In the genomic region with DNA sequence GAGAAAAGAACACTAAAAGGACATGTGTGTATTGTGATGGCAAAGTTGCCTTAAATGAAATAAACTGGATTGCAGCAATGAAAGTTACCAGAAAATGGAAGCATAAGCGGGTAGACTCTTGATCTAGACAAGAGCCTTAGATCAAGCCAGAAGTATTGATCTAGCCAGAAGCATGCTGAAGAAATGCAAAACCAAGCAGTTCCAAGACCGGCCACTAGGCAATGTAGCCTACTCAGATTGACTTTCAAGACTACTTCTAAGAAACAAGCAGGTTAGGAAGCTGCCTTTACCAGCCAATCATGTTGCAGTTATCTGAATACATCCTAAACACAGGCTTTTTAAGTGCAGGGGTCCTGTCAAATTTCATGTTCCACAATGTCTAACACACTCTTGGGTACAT, we compare ENCODE assay signal across 11 cellular contexts. TPM values are rescaled to one million over a fixed set of nuclear protein-coding genes. Genes with fewer than 3 reads are reported as not detected.
DNase-seq lines count a peak whose midpoint lies in the region; ATAC-seq and TF ChIP-seq lines count a peak whose summit lies in the region.
"Had no signal": no experiment of that assay in that cellular context is flagged by ENCODE, and none has a peak within 500 bp of the region (broad histone marks: within the 10 kb centered on the region; RNA-seq: fewer than 3 reads in every experiment).

No MANE protein-coding gene starts in this region.

- H3K4me1 Mint-ChIP-seq in endothelial cell (ENCODE audit: unreplicated experiment) = no peaks in the 10 kb centered on the region

- no peak overlapping the region for H3K27ac ChIP-seq in C4-2B
- H3K27ac ChIP-seq in vagina = no peak overlapping the region

- no peaks in the 10 kb centered on the region for H3K9me3 ChIP-seq in vagina

- H3K36me3 ChIP-seq in vagina = no peaks in the 10 kb centered on the region

- TF ChIP-seq POLR2A in vagina (IDR thresholded peaks at IDR 0.05) = no peak

- ATAC-seq in GM19035 (IDR thresholded peaks at IDR 0.05; ENCODE audit: unreplicated experiment) (peak; percentile 72), HG03469 (IDR thresholded peaks at IDR 0.05; ENCODE audit: unreplicated experiment) (peak; percentile 76), GM21737 (IDR thresholded peaks at IDR 0.05; ENCODE audit: unreplicated experiment) (no peak), GM18873 (IDR thresholded peaks at IDR 0.05; ENCODE audit: low FRiP score, unreplicated experiment) (no peak)
- ATAC-seq: stimulated activated naive CD8-positive, alpha-beta T cell treated with anti-CD3 and anti-CD28 coated beads, Interleukin-15, Interleukin-2, amounts not matched to agents 100 U/mL and 50 U/mL, for 24 hours had no signal

- no peaks in the 10 kb centered on the region for H3K4me1 ChIP-seq in vagina

- H3K9me3 Mint-ChIP-seq in endothelial cell (ENCODE audit: unreplicated experiment) = no peaks in the 10 kb centered on the region

- no peak overlapping the region for H3K4me3 Mint-ChIP-seq in endothelial cell (ENCODE audit: unreplicated experiment)

- H3K27me3 ChIP-seq in vagina = no peaks in the 10 kb centered on the region

- no peaks in the 10 kb centered on the region for H3K27me3 Mint-ChIP-seq in endothelial cell (ENCODE audit: unreplicated experiment)

- no peak overlapping the region for H3K27ac Mint-ChIP-seq in endothelial cell (ENCODE audit: unreplicated experiment)

- TF ChIP-seq CTCF in C4-2B (conservative IDR thresholded peaks at IDR 0.05) (peak; percentile 56), endothelial cell (IDR thresholded peaks at IDR 0.05; ENCODE audit: unreplicated experiment) (peak; percentile 76), vagina (IDR thresholded peaks at IDR 0.05) (no peak)

- intact Hi-C loops in vagina (cut with DNase I) = no loop called here

- DNase-seq in endothelial cell (ENCODE audit: low spot score) = peak; percentile 30
- no peak for DNase-seq in vagina (ENCODE audit: extremely low spot score in 2 of 2)
- DNase-seq in NCI-H1092 (lab: John Stamatoyannopoulos, UW) = no peak
- DNase-seq: NCI-H2029; stimulated activated naive CD8-positive, alpha-beta T cell treated with anti-CD3 and anti-CD28 coated beads, Interleukin-15, Interleukin-2, amounts not matched to agents 100 U/mL and 50 U/mL, for 24 hours; T1000 had no signal

- H3K4me3 ChIP-seq in vagina = no peak overlapping the region

- no peaks in the 10 kb centered on the region for H3K36me3 Mint-ChIP-seq in endothelial cell (ENCODE audit: low read depth, unreplicated experiment)

RNA-seq across cellular contexts. Expression of a gene that starts 54.6 kb away (rescaled TPM):
- total RNA-seq in endothelial cell (ENCODE audit: unreplicated experiment) (0.21 TPM), vagina (not detected)

Comparison
In these comparisons a context has a peak if more than half of its experiments do, and no peak if none do; other contexts are left out.
1. CTCF ChIP-seq: peak in C4-2B (single experiment) and endothelial cell (single experiment); none in vagina (0 of 3).
2. ATAC-seq: peak in GM19035 (single experiment) and HG03469 (single experiment); none in GM21737 (single experiment) and GM18873 (single experiment).